ENCODE assay signal across 13 cellular contexts in genomic region chr2:230642966-230643365, GRCh38.
DNase-seq lines count a peak whose midpoint lies in the region; ATAC-seq and TF ChIP-seq lines count a peak whose summit lies in the region.
"Had no signal": no experiment of that assay in that cellular context is flagged by ENCODE, and none has a peak within 500 bp of the region (broad histone marks: within the 10 kb centered on the region; RNA-seq: fewer than 3 reads in every experiment).

No MANE protein-coding gene starts in this region.

- no peak for TF ChIP-seq CTCF in left ventricle myocardium inferior (IDR thresholded peaks at IDR 0.05; ENCODE audit: borderline replicate concordance)
- no peak for TF ChIP-seq CTCF in right atrium auricular region (IDR thresholded peaks at IDR 0.05)
- TF ChIP-seq CTCF in testis (IDR thresholded peaks at IDR 0.05): no peak

- H3K18ac ChIP-seq in mesenchymal stem cell (ENCODE audit: low read depth in 1 of 2, low read length in 2 of 2): no peak overlapping the region

- H2AK5ac ChIP-seq in mesenchymal stem cell (ENCODE audit: low read length, severe bottlenecking): no peak overlapping the region

- H3K27ac ChIP-seq in left ventricle myocardium inferior (replicated peaks) (peak overlapping the region; percentile 24), right atrium auricular region (peak overlapping the region in 1 of 2 donors; percentile 43), mesenchymal stem cell (ENCODE audit: low read length, poor library complexity, severe bottlenecking) (no peak overlapping the region), testis (no peak overlapping the region)
- H3K27ac ChIP-seq in naive thymus-derived CD4-positive, alpha-beta T cell (ENCODE audit: low read depth, low read length): peak overlapping the region; percentile 68

- no peak overlapping the region for H3K23ac ChIP-seq in mesenchymal stem cell (ENCODE audit: low read length in 2 of 2)

- peaks cover 10% of the 10 kb centered on the region in 2 donors for H3K9me3 Mint-ChIP-seq in activated naive CD4-positive, alpha-beta T cell treated with anti-CD3 and anti-CD28 coated beads, Interleukin-2, amount 50 U/mL, for 72 hours
- peaks cover 0 to 7% (median 0%) of the 10 kb centered on the region in 11 donors for H3K9me3 Mint-ChIP-seq in naive thymus-derived CD4-positive, alpha-beta T cell

- ATAC-seq in activated naive CD4-positive, alpha-beta T cell treated with anti-CD3 and anti-CD28 coated beads, Interleukin-2, amount 50 U/mL, for 72 hours: no peak
- ATAC-seq in naive thymus-derived CD4-positive, alpha-beta T cell: no peak
- ATAC-seq in GM21528 (IDR thresholded peaks at IDR 0.05; ENCODE audit: low FRiP score, unreplicated experiment): no peak

- no peak overlapping the region for H2AFZ ChIP-seq in mesenchymal stem cell (ENCODE audit: low read depth, low read length)

- no peak overlapping the region for H2BK15ac ChIP-seq in mesenchymal stem cell (ENCODE audit: low read depth, poor library complexity, severe bottlenecking)

- no peak overlapping the region for H3K4me3 ChIP-seq in left ventricle myocardium inferior
- H3K4me3 ChIP-seq in right atrium auricular region: no peak overlapping the region
- peak overlapping the region; percentile 34 for H3K4me3 ChIP-seq in naive thymus-derived CD4-positive, alpha-beta T cell (ENCODE audit: low read length)
- no peak overlapping the region for H3K4me3 ChIP-seq in mesenchymal stem cell (ENCODE audit: insufficient read depth in 1 of 2, low read depth in 1 of 2, low read length in 2 of 2)
- no peak overlapping the region for H3K4me3 ChIP-seq in testis

- peaks cover 5 to 19% of the 10 kb centered on the region in 2 donors for H3K36me3 Mint-ChIP-seq in activated naive CD4-positive, alpha-beta T cell treated with anti-CD3 and anti-CD28 coated beads, Interleukin-2, amount 50 U/mL, for 72 hours
- peaks cover 0 to 11% (median 0%) of the 10 kb centered on the region in 5 donors for H3K36me3 Mint-ChIP-seq in naive thymus-derived CD4-positive, alpha-beta T cell
- H3K36me3 Mint-ChIP-seq: naive B cell had no signal

- H3K4ac ChIP-seq in mesenchymal stem cell (ENCODE audit: low read depth in 1 of 2, low read length in 2 of 2): no peak overlapping the region

- DNase-seq in left ventricle myocardium inferior (no peak), right atrium auricular region (ENCODE audit: low spot score) (no peak), mesenchymal stem cell (no peak), NCI-H748 treated with DMSO at 0.1 percent for 48 hours (lab: John Stamatoyannopoulos, UW) (no peak), testis (no peak)
- peak in 1 of 2 donors; percentile 23 for DNase-seq in activated naive CD4-positive, alpha-beta T cell treated with anti-CD3 and anti-CD28 coated beads, Interleukin-2, amount 50 U/mL, for 72 hours (ENCODE audit: low spot score in 2 of 2)
- no peak for DNase-seq in naive thymus-derived CD4-positive, alpha-beta T cell
- DNase-seq: activated gamma-delta T cell, naive B cell, NCI-H2107, NCI-H526 treated with DMSO at 0.1 percent for 48 hours, RPMI8226 had no signal

- 100% methylated on average over 4 of the region's 4 CpGs for WGBS in mesenchymal stem cell
- WGBS in testis, 2 donors: 94 to 96% methylated on average over 4 of the region's 4 CpGs

- no peak overlapping the region for H4K8ac ChIP-seq in mesenchymal stem cell (ENCODE audit: low read length)

- no peaks in the 10 kb centered on the region for H3K9me3 ChIP-seq in left ventricle myocardium inferior (replicated peaks)
- no peaks in the 10 kb centered on the region for H3K9me3 ChIP-seq in right atrium auricular region
- H3K9me3 ChIP-seq in naive thymus-derived CD4-positive, alpha-beta T cell (ENCODE audit: control insufficient read depth in 2 of 3, low read length in 3 of 3): no peaks in the 10 kb centered on the region
- no peaks in the 10 kb centered on the region for H3K9me3 ChIP-seq in mesenchymal stem cell (ENCODE audit: control insufficient read depth, low read length)
- no peaks in the 10 kb centered on the region for H3K9me3 ChIP-seq in testis

- H3K27me3 Mint-ChIP-seq in naive thymus-derived CD4-positive, alpha-beta T cell: no peaks in the 10 kb centered on the region
- H3K27me3 Mint-ChIP-seq: naive B cell had no signal

- no peak overlapping the region for H2BK12ac ChIP-seq in mesenchymal stem cell (ENCODE audit: low read length in 2 of 2)

- no peaks in the 10 kb centered on the region for H3K36me3 ChIP-seq in left ventricle myocardium inferior
- no peaks in the 10 kb centered on the region for H3K36me3 ChIP-seq in right atrium auricular region
- no peaks in the 10 kb centered on the region for H3K36me3 ChIP-seq in naive thymus-derived CD4-positive, alpha-beta T cell (ENCODE audit: control insufficient read depth in 2 of 3, insufficient read depth in 3 of 3, low read length in 3 of 3)
- no peaks in the 10 kb centered on the region for H3K36me3 ChIP-seq in mesenchymal stem cell (ENCODE audit: control insufficient read depth in 1 of 2, insufficient read depth in 2 of 2, low read depth in 1 of 2, low read length in 2 of 2)
- no peaks in the 10 kb centered on the region for H3K36me3 ChIP-seq in testis (ENCODE audit: low read depth, missing control alignments)

- CTCF ChIA-PET in naive thymus-derived CD4-positive, alpha-beta T cell (lab: Charles Lee): no interaction called here

- H3K4me3 Mint-ChIP-seq in naive thymus-derived CD4-positive, alpha-beta T cell: peak overlapping the region in 4 of 10 donors; percentile 25 to 72 (median 55)

- no peak overlapping the region for H2BK5ac ChIP-seq in mesenchymal stem cell (ENCODE audit: low read depth, low read length, poor library complexity, severe bottlenecking)

- peaks cover 14 to 36% (median 26%) of the 10 kb centered on the region in 7 donors for H3K4me1 Mint-ChIP-seq in naive thymus-derived CD4-positive, alpha-beta T cell

- no peaks in the 10 kb centered on the region for H3K79me1 ChIP-seq in mesenchymal stem cell (replicated peaks; ENCODE audit: low read length, poor library complexity, severe bottlenecking)

- TF ChIP-seq POLR2A in testis (IDR thresholded peaks at IDR 0.05): no peak

- no peaks in the 10 kb centered on the region for H3K27me3 ChIP-seq in left ventricle myocardium inferior (ENCODE audit: low read depth)
- no peaks in the 10 kb centered on the region for H3K27me3 ChIP-seq in right atrium auricular region
- H3K27me3 ChIP-seq in naive thymus-derived CD4-positive, alpha-beta T cell (ENCODE audit: control insufficient read depth in 2 of 2, insufficient read depth in 2 of 2, low read length in 2 of 2): no peaks in the 10 kb centered on the region
- H3K27me3 ChIP-seq in mesenchymal stem cell (ENCODE audit: control insufficient read depth in 1 of 2, insufficient read depth in 1 of 2, low read length in 2 of 2): no peaks in the 10 kb centered on the region
- no peaks in the 10 kb centered on the region for H3K27me3 ChIP-seq in testis

- no peak overlapping the region for H2BK120ac ChIP-seq in mesenchymal stem cell (ENCODE audit: low read depth, low read length)

- no peak overlapping the region for H3K4me2 ChIP-seq in mesenchymal stem cell (ENCODE audit: low read length, poor library complexity, severe bottlenecking)

- no peaks in the 10 kb centered on the region for H3K4me1 ChIP-seq in left ventricle myocardium inferior
- H3K4me1 ChIP-seq in right atrium auricular region: no peaks in the 10 kb centered on the region
- H3K4me1 ChIP-seq in naive thymus-derived CD4-positive, alpha-beta T cell (ENCODE audit: control insufficient read depth in 2 of 2, insufficient read depth in 2 of 2, low read length in 2 of 2): peaks cover 20 to 24% of the 10 kb centered on the region in 2 donors
- no peaks in the 10 kb centered on the region for H3K4me1 ChIP-seq in mesenchymal stem cell (ENCODE audit: control insufficient read depth, insufficient read depth, low read depth, low read length)
- no peaks in the 10 kb centered on the region for H3K4me1 ChIP-seq in testis

- H3K27ac Mint-ChIP-seq in activated naive CD4-positive, alpha-beta T cell treated with anti-CD3 and anti-CD28 coated beads, Interleukin-2, amount 50 U/mL, for 72 hours: peak overlapping the region; percentile 96 to 97
- peak overlapping the region; percentile 83 to 98 (median 94) for H3K27ac Mint-ChIP-seq in naive thymus-derived CD4-positive, alpha-beta T cell

- H4K91ac ChIP-seq in mesenchymal stem cell (ENCODE audit: low read length): no peak overlapping the region

- POLR2A ChIA-PET in naive thymus-derived CD4-positive, alpha-beta T cell (lab: Charles Lee): interaction anchor here (1.5 to 2.5 kb wide), 4 partner anchors 17 to 124 kb away, joined by 5 to 10 read pairs (median 6); partner anchors contain the start of gene CAB39

- intact Hi-C loops in left ventricle myocardium inferior (cut with micrococcal nuclease): no loop called here
- intact Hi-C loops in naive thymus-derived CD4-positive, alpha-beta T cell (cut with micrococcal nuclease): loop anchor here in 1 of 2 donors (5.0 kb wide), 1 partner anchor 34 kb away; no protein-coding TSS in a partner anchor
- intact Hi-C loops in testis (cut with DNase I; ENCODE audit: low total_unique reads): no loop called here

- no peak overlapping the region for H3K14ac ChIP-seq in mesenchymal stem cell (ENCODE audit: low read length in 2 of 2)

- no peak overlapping the region for H3K9ac ChIP-seq in mesenchymal stem cell (ENCODE audit: low read length)

Comparison
In these comparisons a context has a peak if more than half of its experiments do, and no peak if none do; other contexts are left out.
1. H3K27ac ChIP-seq: peak in left ventricle myocardium inferior (single experiment) and naive thymus-derived CD4-positive, alpha-beta T cell (single experiment); none in mesenchymal stem cell (single experiment) and testis (0 of 2).